ENCODE assay signal across 8 cellular contexts in genomic region chr17:44708401-44709263, GRCh38. TPM values are rescaled to one million over a fixed set of nuclear protein-coding genes. Genes with fewer than 3 reads are reported as not detected.
DNase-seq lines count a peak whose midpoint lies in the region; ATAC-seq and TF ChIP-seq lines count a peak whose summit lies in the region.

Gene DBF4B, plus strand, starts transcription at chr17:44708665. Its CDS starts 156 bp downstream, at chr17:44708821.

- DNase-seq in PC-9: peak; percentile 71 to 75
- peak; percentile 73 for DNase-seq in activated T-cell treated with anti-CD3 and anti-CD28 coated beads, Interleukin-2, amount 50 U/mL, for 1 hour
- peak; percentile 27 for DNase-seq in esophagus squamous epithelium (lab: John Stamatoyannopoulos, UW)
- DNase-seq in stimulated activated CD8-positive, alpha-beta memory T cell treated with anti-CD3 and anti-CD28 coated beads, Interleukin-4, amount 100 ng/mL, for 48 hours: peak; percentile 86

- 0 to 1% methylated on average over 52 of the region's 52 CpGs for WGBS in esophagus squamous epithelium, 2 donors

- TF ChIP-seq CTCF in KMS-11 (conservative IDR thresholded peaks at IDR 0.05; ENCODE audit: low read depth, low read length) (no peak), PC-9 (conservative IDR thresholded peaks at IDR 0.05) (no peak), esophagus squamous epithelium (IDR thresholded peaks at IDR 0.05) (peak in 1 of 6 experiments; percentile 20)

- POLR2A ChIA-PET in PC-9 (lab: Charles Lee; ENCODE audit: unreplicated experiment): no interaction called here

- H3F3A ChIP-seq in PC-9 (ENCODE audit: insufficient read depth, low read depth): peaks cover 3% of the 10 kb centered on the region

- TF ChIP-seq POLR2A in GM15510 (IDR thresholded peaks at IDR 0.05; ENCODE audit: borderline replicate concordance, extremely low read depth, insufficient read length): peak; percentile 45
- TF ChIP-seq POLR2A in esophagus squamous epithelium (IDR thresholded peaks at IDR 0.05): peak in 1 of 4 donors; percentile 10

- peak within 1 kb of the TSS; percentile 39 for H3K27ac ChIP-seq in KMS-11
- H3K27ac ChIP-seq in PC-9: peak within 1 kb of the TSS; percentile 69
- H3K27ac ChIP-seq in esophagus squamous epithelium: peak within 1 kb of the TSS; percentile 63 to 86 (median 74)
- H3K27ac ChIP-seq in muscle layer of colon (ENCODE audit: low read depth, low read length): peak within 1 kb of the TSS; percentile 73

- intact Hi-C loops in PC-9 (cut with micrococcal nuclease; ENCODE audit: unreplicated experiment): no loop called here
- intact Hi-C loops in esophagus squamous epithelium (cut with DNase I): no loop called here

- H3K9ac ChIP-seq in KMS-11: peak within 1 kb of the TSS; percentile 61
- peak within 1 kb of the TSS; percentile 77 for H3K9ac ChIP-seq in muscle layer of colon (ENCODE audit: low read length)

- no peaks in the 10 kb centered on the region for H3K9me2 ChIP-seq in PC-9 (ENCODE audit: insufficient read depth)

- H3K4me3 ChIP-seq in KMS-11 (IDR thresholded peaks at IDR 0.05; ENCODE audit: insufficient read depth, low read depth, low read length) (peak within 1 kb of the TSS; percentile 31), PC-9 (peak within 1 kb of the TSS; percentile 81), esophagus squamous epithelium (peak within 1 kb of the TSS; percentile 64 to 89 (median 78)), muscle layer of colon (ENCODE audit: low read depth in 1 of 2, low read length in 2 of 2) (peak within 1 kb of the TSS; percentile 34 to 82)

- ATAC-seq in HG03378 (IDR thresholded peaks at IDR 0.05; ENCODE audit: unreplicated experiment): no peak

- H3K9me3 ChIP-seq in PC-9 (ENCODE audit: insufficient read depth, low read depth): no peaks in the 10 kb centered on the region
- H3K9me3 ChIP-seq in esophagus squamous epithelium: no peaks in the 10 kb centered on the region
- H3K9me3 ChIP-seq in muscle layer of colon (ENCODE audit: low read length): no peaks in the 10 kb centered on the region

- H3K27me3 ChIP-seq in KMS-11 (ENCODE audit: insufficient read depth, low read depth): no peaks in the 10 kb centered on the region
- no peaks in the 10 kb centered on the region for H3K27me3 ChIP-seq in PC-9 (ENCODE audit: insufficient read depth, low read depth)
- peaks cover 0 to 7% (median 0%) of the 10 kb centered on the region in 4 donors for H3K27me3 ChIP-seq in esophagus squamous epithelium
- H3K27me3 ChIP-seq in muscle layer of colon (ENCODE audit: control insufficient read depth in 1 of 2, insufficient read depth in 2 of 2, low read length in 2 of 2): no peaks in the 10 kb centered on the region

- no TSS peak for BruUV-seq in PC-9 (replicated peaks; lab: Mats Ljungman, UMichigan)

- H3K79me2 ChIP-seq in KMS-11 (ENCODE audit: insufficient read depth, low read depth): peaks cover 19% of the 10 kb centered on the region; the same call in 1 of the 2 replicates
- H3K79me2 ChIP-seq in PC-9 (ENCODE audit: low read depth): peaks cover 22% of the 10 kb centered on the region

- H3K36me3 ChIP-seq in KMS-11 (ENCODE audit: insufficient read depth) (no peaks in the 10 kb centered on the region), PC-9 (ENCODE audit: low read depth) (no peaks in the 10 kb centered on the region), esophagus squamous epithelium (peaks cover 0 to 5% (median 0%) of the 10 kb centered on the region in 3 donors), muscle layer of colon (ENCODE audit: insufficient read depth, low read length) (no peaks in the 10 kb centered on the region)

- peak within 1 kb of the TSS; percentile 99 for H2AFZ ChIP-seq in KMS-11 (ENCODE audit: low read depth)
- peak within 1 kb of the TSS; percentile 92 for H2AFZ ChIP-seq in PC-9

- peak within 1 kb of the TSS; percentile 99 for H3K4me2 ChIP-seq in KMS-11
- H3K4me2 ChIP-seq in PC-9: peak within 1 kb of the TSS; percentile 87

- H3K4me1 ChIP-seq in KMS-11 (ENCODE audit: low read depth, poor library complexity, severe bottlenecking): peaks cover 20% of the 10 kb centered on the region
- peaks cover 11% of the 10 kb centered on the region for H3K4me1 ChIP-seq in PC-9 (replicated peaks; ENCODE audit: insufficient read depth)
- H3K4me1 ChIP-seq in esophagus squamous epithelium: peaks cover 8 to 20% (median 14%) of the 10 kb centered on the region in 3 donors
- H3K4me1 ChIP-seq in muscle layer of colon (ENCODE audit: insufficient read depth, low read length): no peaks in the 10 kb centered on the region

- H4K20me1 ChIP-seq in KMS-11 (ENCODE audit: insufficient read depth) (no peaks in the 10 kb centered on the region), PC-9 (ENCODE audit: insufficient read depth) (no peaks in the 10 kb centered on the region)

- CTCF ChIA-PET in PC-9 (lab: Charles Lee): no interaction called here

RNA-seq across cellular contexts. Expression of gene DBF4B, which starts in this region (rescaled TPM):
- 29.6 and 33.3 TPM in 2 replicates for total RNA-seq in PC-9 (2021)
- total RNA-seq in esophagus squamous epithelium: 1 to 10 TPM; 1.9 to 5.3 (median 3.8) TPM

Comparison
In these comparisons a context has a peak if more than half of its experiments do, and no peak if none do; other contexts are left out.
1. H3K4me3 ChIP-seq: peak in every context shown above with its lines; median percentile 81 in PC-9; 78 in esophagus squamous epithelium; 58 in muscle layer of colon; 31 in KMS-11.
2. DNase-seq: peak in every context shown above with its lines; median percentile 86 in stimulated activated CD8-positive, alpha-beta memory T cell treated with anti-CD3 and anti-CD28 coated beads, Interleukin-4, amount 100 ng/mL, for 48 hours; 73 in PC-9; 73 in activated T-cell treated with anti-CD3 and anti-CD28 coated beads, Interleukin-2, amount 50 U/mL, for 1 hour; 27 in esophagus squamous epithelium.